In the genomic region with DNA sequence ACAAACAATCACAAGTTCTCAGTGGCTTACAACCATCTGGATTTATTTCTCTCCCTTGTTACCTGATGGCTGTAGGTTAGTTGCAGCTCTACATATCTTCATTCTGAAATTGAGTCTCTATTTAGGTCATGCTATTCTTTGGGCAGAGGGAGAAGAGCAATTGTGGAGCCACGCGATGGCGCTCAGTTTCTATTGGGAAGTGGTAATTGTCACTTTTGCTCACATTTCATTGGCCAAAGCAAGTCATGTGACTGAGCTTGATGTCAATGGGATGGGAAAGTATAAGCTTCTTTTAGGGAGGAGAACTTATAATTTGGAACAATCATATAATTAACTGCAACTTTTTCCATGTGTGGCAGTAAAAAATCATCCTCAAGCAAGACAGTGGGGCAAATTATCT, we compare ENCODE assay signal across 29 cellular contexts.
DNase-seq lines count a peak whose midpoint lies in the region; ATAC-seq, FAIRE-seq and TF ChIP-seq lines count a peak whose summit lies in the region.
"Had no signal": no experiment of that assay in that cellular context is flagged by ENCODE, and none has a peak within 500 bp of the region (broad histone marks: within the 10 kb centered on the region; RNA-seq: fewer than 3 reads in every experiment).

No MANE protein-coding gene starts in this region.

- in situ Hi-C loops in HepG2 (cut with HindIII; ENCODE audit: extremely low pct_ligation_motif_present, low pct_unique_long_range_greater_than_20kb): no loop called here

- no peak for FAIRE-seq in HepG2 (lab: Jason Lieb, UNC)
- FAIRE-seq: keratinocyte had no signal

- H3K9me3 ChIP-seq in HepG2 (ENCODE audit: low read length) (no peaks in the 10 kb centered on the region), right lobe of liver (no peaks in the 10 kb centered on the region), ascending aorta (no peaks in the 10 kb centered on the region)
- H3K9me3 ChIP-seq: breast epithelium, neutrophil, prostate gland, SJCRH30, uterus had no signal

- H3K4me2 ChIP-seq in HepG2 (ENCODE audit: low read depth, low read length): no peak overlapping the region

- H3K4me3 ChIP-seq in HepG2 (replicated peaks in 1 of 3; ENCODE audit: insufficient read depth in 1 of 3, low read depth in 2 of 3, low read length in 3 of 3) (no peak overlapping the region), right lobe of liver (no peak overlapping the region), ascending aorta (no peak overlapping the region), lower leg skin (ENCODE audit: low read depth, poor library complexity, severe bottlenecking) (no peak overlapping the region)
- H3K4me3 ChIP-seq: breast epithelium, prostate gland, SJCRH30, uterus had no signal

- no peak for ATAC-seq in HepG2
- no peak for ATAC-seq in right lobe of liver
- no peak for ATAC-seq in HG02798 (IDR thresholded peaks at IDR 0.05; ENCODE audit: poor library complexity, unreplicated experiment)
- no peak for ATAC-seq in GM18873 (IDR thresholded peaks at IDR 0.05; ENCODE audit: low FRiP score, unreplicated experiment)
- ATAC-seq: left ventricle myocardium superior had no signal

- DNase-seq in HepG2 (ENCODE audit: low spot score) (no peak), right lobe of liver (no peak), MV-4-11 (lab: John Stamatoyannopoulos, UW) (peak; percentile 78), ascending aorta (ENCODE audit: low spot score in 2 of 2) (no peak), foreskin melanocyte (no peak), lower leg skin (ENCODE audit: low spot score in 2 of 2) (no peak)
- DNase-seq: 8988T; activated CD4-positive, alpha-beta T cell treated with anti-CD3 and anti-CD28 coated beads, Interleukin-2, amount 50 U/mL, for 48 hours; activated naive CD4-positive, alpha-beta T cell treated with anti-CD3 and anti-CD28 coated beads, Interleukin-2, amount 10 ng/mL, durations not matched to agents 7 days and 5 days; amniotic stem cell; CD4-positive, alpha-beta memory T cell; effector CD4-positive, alpha-beta T cell; KG1; left ventricle myocardium superior; naive B cell; NCI-H1105; NCI-H187 treated with DMSO at 0.1 percent for 48 hours; NCI-H2171 treated with DMSO at 0.1 percent for 48 hours; NCI-H526; stimulated activated naive CD4-positive, alpha-beta T cell treated with Interleukin-2 at 50 U/mL for 16 hours; uterus had no signal

- H3K79me2 ChIP-seq in HepG2 (ENCODE audit: insufficient read depth, low read length): no peaks in the 10 kb centered on the region

- no peaks in the 10 kb centered on the region for H4K20me1 ChIP-seq in HepG2 (ENCODE audit: insufficient read depth, low read length)

- no peak overlapping the region for H2AFZ ChIP-seq in HepG2 (ENCODE audit: low read length)

- H3K27me3 ChIP-seq in HepG2 (ENCODE audit: control insufficient read depth in 1 of 2, insufficient read depth in 2 of 2, low read length in 2 of 2) (no peaks in the 10 kb centered on the region), right lobe of liver (no peaks in the 10 kb centered on the region), ascending aorta (no peaks in the 10 kb centered on the region)
- H3K27me3 ChIP-seq: breast epithelium, neutrophil, SJCRH30, uterus had no signal

- H3K36me3 ChIP-seq in HepG2 (replicated peaks in 1 of 2; ENCODE audit: control insufficient read depth in 1 of 2, insufficient read depth in 2 of 2, low read length in 2 of 2) (no peaks in the 10 kb centered on the region), right lobe of liver (no peaks in the 10 kb centered on the region), ascending aorta (no peaks in the 10 kb centered on the region)
- H3K36me3 ChIP-seq: breast epithelium, neutrophil, prostate gland, SJCRH30, uterus had no signal

- no peak overlapping the region for H3K9ac ChIP-seq in HepG2 (ENCODE audit: insufficient read depth, low read depth, low read length)

- no TSS peak for BruUV-seq in HepG2 (replicated peaks; lab: Mats Ljungman, UMichigan)

- TF ChIP-seq CTCF in HepG2 (CRISPR knock-in tag; IDR thresholded peaks at IDR 0.05): no peak
- no peak for TF ChIP-seq CTCF in right lobe of liver (IDR thresholded peaks at IDR 0.05)
- no peak for TF ChIP-seq CTCF in ascending aorta (IDR thresholded peaks at IDR 0.05)
- TF ChIP-seq CTCF in lower leg skin (IDR thresholded peaks at IDR 0.05): no peak

- no peak for TF ChIP-seq POLR2A in HepG2 (IDR thresholded peaks at IDR 0.05; ENCODE audit: insufficient read depth in 1 of 2, low read depth in 2 of 2, low read length in 2 of 2)
- TF ChIP-seq POLR2A in right lobe of liver (IDR thresholded peaks at IDR 0.05): no peak
- no peak for TF ChIP-seq POLR2A in lower leg skin (IDR thresholded peaks at IDR 0.05)

- no peak for TF ChIP-seq RAD21 in HepG2 (CRISPR knock-in tag; IDR thresholded peaks at IDR 0.05)

- H3K27ac ChIP-seq in HepG2 (ENCODE audit: extremely low read length, insufficient read depth, low read length): no peak overlapping the region
- no peak overlapping the region for H3K27ac ChIP-seq in right lobe of liver
- H3K27ac ChIP-seq in ascending aorta: peak overlapping the region; percentile 76 to 91
- H3K27ac ChIP-seq: breast epithelium, epithelial cell of prostate, neutrophil, prostate gland, SJCRH30, uterus had no signal

- no peaks in the 10 kb centered on the region for H3K4me1 ChIP-seq in HepG2 (ENCODE audit: insufficient read depth, low read length)
- H3K4me1 ChIP-seq in right lobe of liver: no peaks in the 10 kb centered on the region
- H3K4me1 ChIP-seq in ascending aorta: peaks cover 0 to 4% of the 10 kb centered on the region in 2 donors
- H3K4me1 ChIP-seq: breast epithelium, prostate gland, SJCRH30, uterus had no signal

- TF ChIP-seq EP300 in HepG2 (IDR thresholded peaks at IDR 0.05; ENCODE audit: low read depth in 2 of 2, low read length in 2 of 2): no peak
- TF ChIP-seq EP300 in HepG2 (CRISPR knock-in tag; IDR thresholded peaks at IDR 0.05; ENCODE audit: borderline replicate concordance): no peak

- intact Hi-C loops in HepG2 (cut with micrococcal nuclease; ENCODE audit: unreplicated experiment): no loop called here
- intact Hi-C loops in right lobe of liver (cut with DNase I): no loop called here
- intact Hi-C loops in ascending aorta (cut with DNase I): loop anchor here (5.0 kb wide), 1 partner anchor 163 kb away; no protein-coding TSS in a partner anchor
- intact Hi-C loops in lower leg skin (cut with DNase I; ENCODE audit: low total_unique reads): no loop called here

- CTCF ChIA-PET in HepG2 (lab: Yijun Ruan, JAX; ENCODE audit: low intra/inter-chr PET ratio, low total read pairs): no interaction called here

- WGBS in HepG2 (ENCODE audit: low lambda C conversion rate): 80% methylated on average over 3 of the region's 3 CpGs
- 92% methylated on average over 2 of the region's 3 CpGs for WGBS in right lobe of liver (ENCODE audit: insufficient coverage, low coverage, low lambda C conversion rate, missing lambda C conversion rate)
- 89 to 91% methylated on average over 3 of the region's 3 CpGs for WGBS in lower leg skin, 2 donors

- POLR2A ChIA-PET in HepG2 (lab: Yijun Ruan, JAX): no interaction called here

TF ChIP-seq in HepG2, 621 proteins besides CTCF, POLR2A, EP300 and RAD21:
- TF ChIP-seq STAG1 (CRISPR knock-in tag; IDR thresholded peaks at IDR 0.05): peak; percentile 15; the same call in 1 of the 2 replicates
- no peak for TF ChIP-seq HNF1B (CRISPR knock-in tag; IDR thresholded peaks at IDR 0.05)

Comparison
In these comparisons a context has a peak if more than half of its experiments do, and no peak if none do; other contexts are left out.
1. H3K27ac ChIP-seq: peak in ascending aorta (2 of 2); none in HepG2 (single experiment) and right lobe of liver (0 of 3).